Comparison of ENCODE assay signal across 10 cellular contexts in the genomic region with DNA sequence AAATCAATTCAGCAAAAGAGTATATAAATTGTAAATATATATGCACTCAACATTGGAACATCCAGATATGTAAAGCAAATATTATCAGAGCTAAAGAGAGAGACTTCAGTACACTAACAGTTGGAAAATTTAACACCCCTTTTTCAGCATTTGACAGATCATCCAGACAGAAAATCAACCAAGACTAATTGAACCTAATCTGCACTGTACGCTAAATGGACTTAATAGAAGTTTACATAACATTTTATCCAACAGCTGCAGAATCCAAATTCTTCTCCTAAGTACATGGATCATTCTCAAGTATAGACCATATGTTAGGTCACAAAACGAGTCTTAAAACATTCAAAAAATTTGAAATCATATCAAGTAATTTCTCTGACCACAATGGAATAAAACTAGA.
"Had no signal": no experiment of that assay in that cellular context is flagged by ENCODE, and none has a peak within 500 bp of the region (broad histone marks: within the 10 kb centered on the region; RNA-seq: fewer than 3 reads in every experiment).

No MANE protein-coding gene starts in this region.

- H3K9ac ChIP-seq: GM23248 had no signal

- H3K9me3 ChIP-seq: HAP-1 had no signal

- H3K4me1 ChIP-seq: HAP-1 had no signal

- H3K4me3 ChIP-seq: GM23248, GM23338, HAP-1 had no signal

- H3K36me3 ChIP-seq: HAP-1 had no signal

- H3K27ac ChIP-seq: GM23248 had no signal

- DNase-seq: GM23248, GOT3, H7, H9, HCEC 1CT, HFFc6 had no signal

- FAIRE-seq: H1, H54 had no signal

- H2AFZ ChIP-seq: GM23248, GM23338 had no signal

- H3K4me2 ChIP-seq: GM23338 had no signal
